1 cellular context compared by ENCODE assay signal in the genomic region with DNA sequence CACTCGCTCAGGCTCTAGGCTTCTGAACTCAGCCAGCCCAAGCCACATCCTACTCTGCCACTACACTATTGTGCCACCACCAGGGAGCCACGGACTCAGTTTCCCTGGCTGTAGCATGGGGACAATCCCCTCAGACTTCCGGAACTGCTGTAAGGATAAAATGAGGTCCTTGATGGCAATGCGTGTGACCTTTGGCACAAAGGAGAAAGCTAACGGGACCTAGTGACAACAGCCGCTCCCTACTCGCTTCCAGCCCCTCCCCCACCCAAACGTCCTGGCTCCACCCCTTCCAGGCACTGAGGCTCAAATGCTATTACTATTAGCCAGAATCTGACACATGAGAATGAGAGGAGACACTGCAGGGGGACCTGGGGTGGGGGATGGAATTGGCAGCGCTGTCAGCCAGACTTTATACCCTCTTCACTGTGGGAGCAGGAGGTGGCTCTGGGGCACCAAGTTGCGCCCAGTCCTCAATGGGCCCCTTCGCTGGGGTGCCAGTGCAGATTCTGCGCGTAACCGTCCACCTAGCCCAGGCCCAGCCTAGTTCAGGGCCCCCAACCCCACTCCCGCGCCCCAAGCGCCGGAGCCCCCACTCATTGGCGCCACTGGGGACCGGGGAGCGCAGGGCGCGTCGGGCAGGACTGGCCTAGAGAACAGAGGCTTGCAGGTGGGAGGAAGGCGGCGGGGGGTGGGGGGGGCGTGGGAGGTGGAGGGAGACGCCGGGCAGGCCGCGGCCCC.
TF ChIP-seq lines count a peak whose summit lies in the region.

No MANE protein-coding gene starts in this region.

TF ChIP-seq in HepG2, 621 proteins besides CTCF, POLR2A, EP300 and RAD21 (continued from another document):
- TF ChIP-seq RARA (CRISPR knock-in tag; IDR thresholded peaks at IDR 0.05), result 0 out of 2 replicates have a peak, but pooled peaks have one; percentile 23
- TF ChIP-seq FOXK2 (IDR thresholded peaks at IDR 0.05), result no peak
- TF ChIP-seq, protein P1, sequence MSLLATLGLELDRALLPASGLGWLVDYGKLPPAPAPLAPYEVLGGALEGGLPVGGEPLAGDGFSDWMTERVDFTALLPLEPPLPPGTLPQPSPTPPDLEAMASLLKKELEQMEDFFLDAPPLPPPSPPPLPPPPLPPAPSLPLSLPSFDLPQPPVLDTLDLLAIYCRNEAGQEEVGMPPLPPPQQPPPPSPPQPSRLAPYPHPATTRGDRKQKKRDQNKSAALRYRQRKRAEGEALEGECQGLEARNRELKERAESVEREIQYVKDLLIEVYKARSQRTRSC (CRISPR knock-in tag; IDR thresholded peaks at IDR 0.05; ENCODE audit: low read depth), result no peak
- TF ChIP-seq, protein P2, sequence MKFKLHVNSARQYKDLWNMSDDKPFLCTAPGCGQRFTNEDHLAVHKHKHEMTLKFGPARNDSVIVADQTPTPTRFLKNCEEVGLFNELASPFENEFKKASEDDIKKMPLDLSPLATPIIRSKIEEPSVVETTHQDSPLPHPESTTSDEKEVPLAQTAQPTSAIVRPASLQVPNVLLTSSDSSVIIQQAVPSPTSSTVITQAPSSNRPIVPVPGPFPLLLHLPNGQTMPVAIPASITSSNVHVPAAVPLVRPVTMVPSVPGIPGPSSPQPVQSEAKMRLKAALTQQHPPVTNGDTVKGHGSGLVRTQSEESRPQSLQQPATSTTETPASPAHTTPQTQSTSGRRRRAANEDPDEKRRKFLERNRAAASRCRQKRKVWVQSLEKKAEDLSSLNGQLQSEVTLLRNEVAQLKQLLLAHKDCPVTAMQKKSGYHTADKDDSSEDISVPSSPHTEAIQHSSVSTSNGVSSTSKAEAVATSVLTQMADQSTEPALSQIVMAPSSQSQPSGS (CRISPR knock-in tag; IDR thresholded peaks at IDR 0.05), result no peak
- TF ChIP-seq PAX8 (CRISPR knock-in tag; IDR thresholded peaks at IDR 0.05; ENCODE audit: borderline replicate concordance), result no peak
- TF ChIP-seq ZBTB38 (CRISPR knock-in tag; IDR thresholded peaks at IDR 0.05), result no peak
- no peak for TF ChIP-seq MIER3 (CRISPR knock-in tag; IDR thresholded peaks at IDR 0.05; ENCODE audit: borderline replicate concordance)
- TF ChIP-seq ZZZ3 (CRISPR knock-in tag; IDR thresholded peaks at IDR 0.05; ENCODE audit: borderline replicate concordance), result no peak
- no peak for TF ChIP-seq ZNF383 (CRISPR knock-in tag; IDR thresholded peaks at IDR 0.05; ENCODE audit: borderline replicate concordance)
- TF ChIP-seq RXRB (CRISPR knock-in tag; IDR thresholded peaks at IDR 0.05; ENCODE audit: borderline replicate concordance), result peak; percentile 64; the same call in 1 of the 2 replicates
- 0 out of 2 replicates have a peak, but pooled peaks have one; percentile 34 for TF ChIP-seq ELF3 (CRISPR knock-in tag; IDR thresholded peaks at IDR 0.05)
- no peak for TF ChIP-seq HNRNPL (IDR thresholded peaks at IDR 0.05; ENCODE audit: low read depth, low read length)
- TF ChIP-seq KDM5A (IDR thresholded peaks at IDR 0.05; ENCODE audit: borderline replicate concordance, low read length), result no peak
- TF ChIP-seq, protein P3, sequence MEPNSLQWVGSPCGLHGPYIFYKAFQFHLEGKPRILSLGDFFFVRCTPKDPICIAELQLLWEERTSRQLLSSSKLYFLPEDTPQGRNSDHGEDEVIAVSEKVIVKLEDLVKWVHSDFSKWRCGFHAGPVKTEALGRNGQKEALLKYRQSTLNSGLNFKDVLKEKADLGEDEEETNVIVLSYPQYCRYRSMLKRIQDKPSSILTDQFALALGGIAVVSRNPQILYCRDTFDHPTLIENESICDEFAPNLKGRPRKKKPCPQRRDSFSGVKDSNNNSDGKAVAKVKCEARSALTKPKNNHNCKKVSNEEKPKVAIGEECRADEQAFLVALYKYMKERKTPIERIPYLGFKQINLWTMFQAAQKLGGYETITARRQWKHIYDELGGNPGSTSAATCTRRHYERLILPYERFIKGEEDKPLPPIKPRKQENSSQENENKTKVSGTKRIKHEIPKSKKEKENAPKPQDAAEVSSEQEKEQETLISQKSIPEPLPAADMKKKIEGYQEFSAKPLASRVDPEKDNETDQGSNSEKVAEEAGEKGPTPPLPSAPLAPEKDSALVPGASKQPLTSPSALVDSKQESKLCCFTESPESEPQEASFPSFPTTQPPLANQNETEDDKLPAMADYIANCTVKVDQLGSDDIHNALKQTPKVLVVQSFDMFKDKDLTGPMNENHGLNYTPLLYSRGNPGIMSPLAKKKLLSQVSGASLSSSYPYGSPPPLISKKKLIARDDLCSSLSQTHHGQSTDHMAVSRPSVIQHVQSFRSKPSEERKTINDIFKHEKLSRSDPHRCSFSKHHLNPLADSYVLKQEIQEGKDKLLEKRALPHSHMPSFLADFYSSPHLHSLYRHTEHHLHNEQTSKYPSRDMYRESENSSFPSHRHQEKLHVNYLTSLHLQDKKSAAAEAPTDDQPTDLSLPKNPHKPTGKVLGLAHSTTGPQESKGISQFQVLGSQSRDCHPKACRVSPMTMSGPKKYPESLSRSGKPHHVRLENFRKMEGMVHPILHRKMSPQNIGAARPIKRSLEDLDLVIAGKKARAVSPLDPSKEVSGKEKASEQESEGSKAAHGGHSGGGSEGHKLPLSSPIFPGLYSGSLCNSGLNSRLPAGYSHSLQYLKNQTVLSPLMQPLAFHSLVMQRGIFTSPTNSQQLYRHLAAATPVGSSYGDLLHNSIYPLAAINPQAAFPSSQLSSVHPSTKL (CRISPR knock-in tag; IDR thresholded peaks at IDR 0.05), result peak; percentile 28; the same call in 1 of the 2 replicates
- TF ChIP-seq ARID2 (CRISPR knock-in tag; IDR thresholded peaks at IDR 0.05; ENCODE audit: borderline replicate concordance), result no peak
- TF ChIP-seq RBM39 (IDR thresholded peaks at IDR 0.05; ENCODE audit: low read depth, low read length, poor library complexity, severe bottlenecking), result no peak
- TF ChIP-seq RBAK (CRISPR knock-in tag; IDR thresholded peaks at IDR 0.05), result no peak
- TF ChIP-seq SRSF1 (optimal IDR thresholded peaks at IDR 0.05; ENCODE audit: low read depth, low read length), result no peak
- TF ChIP-seq ISL2 (CRISPR knock-in tag; IDR thresholded peaks at IDR 0.05), result no peak
- no peak for TF ChIP-seq KLF15 (CRISPR knock-in tag; IDR thresholded peaks at IDR 0.05; ENCODE audit: borderline replicate concordance)
- TF ChIP-seq NFYC (CRISPR knock-in tag; IDR thresholded peaks at IDR 0.05), result no peak
- no peak for TF ChIP-seq FOXC1 (CRISPR knock-in tag; IDR thresholded peaks at IDR 0.05; ENCODE audit: borderline replicate concordance)
- 0 out of 2 replicates have a peak, but pooled peaks have one; percentile 9 for TF ChIP-seq NCOA2 (CRISPR knock-in tag; IDR thresholded peaks at IDR 0.05)
- no peak for TF ChIP-seq KLF9 (CRISPR knock-in tag; IDR thresholded peaks at IDR 0.05; ENCODE audit: low read depth)
- no peak for TF ChIP-seq NFYB (CRISPR knock-in tag; IDR thresholded peaks at IDR 0.05)
- no peak for TF ChIP-seq STAG1 (CRISPR knock-in tag; IDR thresholded peaks at IDR 0.05)
- TF ChIP-seq, protein P4, sequence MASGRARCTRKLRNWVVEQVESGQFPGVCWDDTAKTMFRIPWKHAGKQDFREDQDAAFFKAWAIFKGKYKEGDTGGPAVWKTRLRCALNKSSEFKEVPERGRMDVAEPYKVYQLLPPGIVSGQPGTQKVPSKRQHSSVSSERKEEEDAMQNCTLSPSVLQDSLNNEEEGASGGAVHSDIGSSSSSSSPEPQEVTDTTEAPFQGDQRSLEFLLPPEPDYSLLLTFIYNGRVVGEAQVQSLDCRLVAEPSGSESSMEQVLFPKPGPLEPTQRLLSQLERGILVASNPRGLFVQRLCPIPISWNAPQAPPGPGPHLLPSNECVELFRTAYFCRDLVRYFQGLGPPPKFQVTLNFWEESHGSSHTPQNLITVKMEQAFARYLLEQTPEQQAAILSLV (CRISPR knock-in tag; IDR thresholded peaks at IDR 0.05; ENCODE audit: borderline replicate concordance), result no peak
- TF ChIP-seq ZBTB42 (CRISPR knock-in tag; IDR thresholded peaks at IDR 0.05), result no peak
- no peak for TF ChIP-seq ZNF747 (CRISPR knock-in tag; IDR thresholded peaks at IDR 0.05; ENCODE audit: borderline replicate concordance)
- no peak for TF ChIP-seq RBM22 (optimal IDR thresholded peaks at IDR 0.05; ENCODE audit: low read length)
- TF ChIP-seq MBD4 (IDR thresholded peaks at IDR 0.05; ENCODE audit: borderline replicate concordance, low read length), result no peak
- TF ChIP-seq JUND (CRISPR knock-in tag; IDR thresholded peaks at IDR 0.05), result no peak
- TF ChIP-seq MEF2D (CRISPR knock-in tag; IDR thresholded peaks at IDR 0.05), result no peak
- no peak for TF ChIP-seq ZNF234 (CRISPR knock-in tag; conservative IDR thresholded peaks at IDR 0.05)
- TF ChIP-seq, protein P5, sequence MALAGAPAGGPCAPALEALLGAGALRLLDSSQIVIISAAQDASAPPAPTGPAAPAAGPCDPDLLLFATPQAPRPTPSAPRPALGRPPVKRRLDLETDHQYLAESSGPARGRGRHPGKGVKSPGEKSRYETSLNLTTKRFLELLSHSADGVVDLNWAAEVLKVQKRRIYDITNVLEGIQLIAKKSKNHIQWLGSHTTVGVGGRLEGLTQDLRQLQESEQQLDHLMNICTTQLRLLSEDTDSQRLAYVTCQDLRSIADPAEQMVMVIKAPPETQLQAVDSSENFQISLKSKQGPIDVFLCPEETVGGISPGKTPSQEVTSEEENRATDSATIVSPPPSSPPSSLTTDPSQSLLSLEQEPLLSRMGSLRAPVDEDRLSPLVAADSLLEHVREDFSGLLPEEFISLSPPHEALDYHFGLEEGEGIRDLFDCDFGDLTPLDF (CRISPR knock-in tag; IDR thresholded peaks at IDR 0.05), result no peak
- TF ChIP-seq TCF12 (IDR thresholded peaks at IDR 0.05), result no peak
- TF ChIP-seq TCF12 (CRISPR knock-in tag; IDR thresholded peaks at IDR 0.05), result no peak
- TF ChIP-seq, protein P6, sequence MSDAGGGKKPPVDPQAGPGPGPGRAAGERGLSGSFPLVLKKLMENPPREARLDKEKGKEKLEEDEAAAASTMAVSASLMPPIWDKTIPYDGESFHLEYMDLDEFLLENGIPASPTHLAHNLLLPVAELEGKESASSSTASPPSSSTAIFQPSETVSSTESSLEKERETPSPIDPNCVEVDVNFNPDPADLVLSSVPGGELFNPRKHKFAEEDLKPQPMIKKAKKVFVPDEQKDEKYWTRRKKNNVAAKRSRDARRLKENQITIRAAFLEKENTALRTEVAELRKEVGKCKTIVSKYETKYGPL (CRISPR knock-in tag; IDR thresholded peaks at IDR 0.05), result no peak
- TF ChIP-seq TAF15 (IDR thresholded peaks at IDR 0.05; ENCODE audit: low read depth, low read length, poor library complexity, severe bottlenecking), result no peak
- TF ChIP-seq IRF2 (CRISPR knock-in tag; IDR thresholded peaks at IDR 0.05), result no peak
- TF ChIP-seq ZNF12 (CRISPR knock-in tag; IDR thresholded peaks at IDR 0.05), result no peak
- no peak for TF ChIP-seq ZNF563 (CRISPR knock-in tag; IDR thresholded peaks at IDR 0.05)
- TF ChIP-seq ZFX (CRISPR knock-in tag; IDR thresholded peaks at IDR 0.05; ENCODE audit: low read depth), result peak; percentile 32; the same call in 1 of the 2 replicates
- 0 out of 2 replicates have a peak, but pooled peaks have one; percentile 23 for TF ChIP-seq SP5 (CRISPR knock-in tag; IDR thresholded peaks at IDR 0.05; ENCODE audit: borderline replicate concordance, low read depth)
- no peak for TF ChIP-seq ZNF782 (CRISPR knock-in tag; IDR thresholded peaks at IDR 0.05; ENCODE audit: borderline replicate concordance)
- no peak for TF ChIP-seq MAZ (IDR thresholded peaks at IDR 0.05; ENCODE audit: borderline replicate concordance, low read depth, low read length)
- TF ChIP-seq MAZ (CRISPR knock-in tag; IDR thresholded peaks at IDR 0.05; ENCODE audit: low read depth), result 0 out of 2 replicates have a peak, but pooled peaks have one; percentile 10
- no peak for TF ChIP-seq JUN (CRISPR knock-in tag; IDR thresholded peaks at IDR 0.05)
- no peak for TF ChIP-seq ZNF724P (CRISPR knock-in tag; IDR thresholded peaks at IDR 0.05; ENCODE audit: borderline replicate concordance)
- TF ChIP-seq ZNF34 (CRISPR knock-in tag; IDR thresholded peaks at IDR 0.05; ENCODE audit: borderline replicate concordance), result no peak
- 0 out of 2 replicates have a peak, but pooled peaks have one; percentile 25 for TF ChIP-seq FOXA3 (CRISPR knock-in tag; IDR thresholded peaks at IDR 0.05)
- no peak for TF ChIP-seq ZSCAN9 (CRISPR knock-in tag; IDR thresholded peaks at IDR 0.05; ENCODE audit: borderline replicate concordance)
- TF ChIP-seq FOXK1 (CRISPR knock-in tag; IDR thresholded peaks at IDR 0.05; ENCODE audit: borderline replicate concordance, low read depth), result 0 out of 2 replicates have a peak, but pooled peaks have one; percentile 15
- no peak for TF ChIP-seq ZNF337 (CRISPR knock-in tag; IDR thresholded peaks at IDR 0.05; ENCODE audit: borderline replicate concordance, low read depth)
TF ChIP-seq in HepG2: peak in this region for 36.
